Comparison of ENCODE assay signal across 1 cellular context in the genomic region with DNA sequence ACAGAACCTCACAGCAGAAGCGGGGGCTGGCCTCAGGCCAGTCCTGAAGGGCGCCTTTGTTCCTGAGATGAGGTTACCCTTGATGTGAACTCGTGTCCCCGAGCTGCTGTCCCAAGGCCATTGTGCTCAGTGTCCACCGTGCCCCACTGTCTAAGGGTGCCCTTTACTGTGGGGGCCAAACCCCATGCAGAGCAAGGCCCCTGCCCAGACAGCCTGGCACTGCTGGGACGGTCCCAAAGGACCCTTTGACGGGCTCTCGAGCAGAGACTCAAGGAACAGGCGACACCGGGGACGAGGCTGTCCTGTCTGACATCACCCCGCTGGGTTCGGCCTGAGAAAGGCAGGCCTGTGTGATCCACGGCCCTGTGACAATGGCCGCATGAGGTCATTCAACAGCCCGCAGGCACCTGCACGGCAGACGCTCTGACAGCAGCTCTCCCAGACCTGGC.
TF ChIP-seq lines count a peak whose summit lies in the region.

No MANE protein-coding gene starts in this region.

TF ChIP-seq in HepG2, 621 proteins besides CTCF, POLR2A, EP300 and RAD21 (continued from another document):
- TF ChIP-seq HIC2 (CRISPR knock-in tag; IDR thresholded peaks at IDR 0.05; ENCODE audit: low read depth) (peak; percentile 83), ZNF329 (CRISPR knock-in tag; IDR thresholded peaks at IDR 0.05; ENCODE audit: low read depth) (no peak)
- TF ChIP-seq, protein P1, sequence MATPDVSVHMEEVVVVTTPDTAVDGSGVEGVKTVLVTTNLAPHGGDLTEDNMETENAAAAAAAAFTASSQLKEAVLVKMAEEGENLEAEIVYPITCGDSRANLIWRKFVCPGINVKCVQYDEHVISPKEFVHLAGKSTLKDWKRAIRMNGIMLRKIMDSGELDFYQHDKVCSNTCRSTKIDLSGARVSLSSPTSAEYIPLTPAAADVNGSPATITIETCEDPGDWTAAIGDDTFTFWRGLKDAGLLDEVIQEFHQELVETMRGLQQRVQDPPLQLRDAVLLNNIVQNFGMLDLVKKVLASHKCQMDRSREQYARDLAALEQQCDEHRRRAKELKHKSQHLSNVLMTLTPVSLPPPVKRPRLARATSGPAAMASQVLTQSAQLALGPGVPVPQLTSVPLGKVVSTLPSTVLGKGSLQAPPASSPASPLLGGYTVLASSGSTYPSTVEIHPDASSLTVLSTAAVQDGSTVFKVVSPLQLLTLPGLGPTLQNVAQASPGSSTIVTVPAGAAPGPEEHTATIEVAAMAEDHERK (CRISPR knock-in tag; IDR thresholded peaks at IDR 0.05; ENCODE audit: low read depth) = no peak
TF ChIP-seq in HepG2: peak in this region for 29.
